8 cellular contexts compared by ENCODE assay signal in the genomic region with DNA sequence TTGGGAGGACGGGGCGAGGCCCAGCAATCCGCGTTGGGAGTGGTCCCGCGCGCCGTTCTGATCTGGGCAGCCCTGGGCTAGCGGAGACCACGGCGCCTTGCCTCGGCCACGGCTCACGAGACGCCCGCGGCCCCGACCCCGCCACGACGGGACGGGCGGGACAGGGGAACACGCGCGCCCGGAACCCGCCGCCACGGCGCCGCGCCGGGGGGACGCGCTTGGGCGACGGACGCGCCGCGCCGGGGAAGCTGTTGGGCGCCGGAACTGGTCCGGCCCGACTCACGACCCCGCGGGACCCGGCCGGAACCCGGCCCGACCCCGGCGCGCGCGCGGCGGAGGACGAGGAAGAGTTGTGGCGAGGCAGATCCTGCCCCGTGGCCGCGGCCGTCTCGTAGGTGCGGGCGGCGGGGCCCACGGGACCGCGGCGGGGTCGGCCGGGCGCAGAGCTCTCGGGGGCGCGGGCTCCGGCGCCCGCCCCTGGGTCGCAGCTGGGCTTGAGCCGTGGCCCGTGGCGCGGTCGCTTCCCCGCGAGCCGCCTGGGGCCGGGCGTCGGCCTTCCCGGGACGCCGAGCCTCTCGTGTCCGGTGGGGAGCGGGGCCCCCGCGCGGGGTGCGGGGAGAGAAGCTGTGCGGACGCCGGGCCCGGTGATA. TPM values are rescaled to one million over a fixed set of nuclear protein-coding genes. Genes with fewer than 3 reads are reported as not detected.
A peak's percentile ranks its signal among the peaks of the same experiment; 100 is the strongest.
DNase-seq lines count a peak whose midpoint lies in the region; ATAC-seq, FAIRE-seq and TF ChIP-seq lines count a peak whose summit lies in the region.

A gene (plus strand): TSS at position 251 of the 650 bp plus-strand sequence. CDS start 6,830 bp downstream, outside the sequence.

- no peaks in the 10 kb centered on the region for H3K9me3 Mint-ChIP-seq in activated naive CD8-positive, alpha-beta T cell treated with anti-CD3 and anti-CD28 coated beads, Interleukin-2, amount 10 ng/mL, durations not matched to agents 7 days and 5 days

- H3K79me2 ChIP-seq in SU-DHL-6 (ENCODE audit: insufficient read depth, low read length) (peaks cover 32% of the 10 kb centered on the region), trophoblast cell (ENCODE audit: control insufficient read depth, insufficient read depth, low read length, poor library complexity) (peaks cover 7% of the 10 kb centered on the region)

- H3K36me3 ChIP-seq in SU-DHL-6 (ENCODE audit: low read length) (0 out of 2 replicates have a peak, but pooled peaks cover 3% of the 10 kb centered on the region), trophoblast cell (ENCODE audit: control insufficient read depth in 1 of 2, insufficient read depth in 2 of 2, low read length in 2 of 2) (peaks cover 5 to 6% of the 10 kb centered on the region in 2 experiments), tibial nerve (peaks cover 0 to 14% (median 0%) of the 10 kb centered on the region in 3 donors)

- H3K27me3 ChIP-seq in SU-DHL-6 (ENCODE audit: low read length), result no peaks in the 10 kb centered on the region
- no peaks in the 10 kb centered on the region for H3K27me3 ChIP-seq in trophoblast cell (ENCODE audit: insufficient read depth, low read length)
- peaks cover 0 to 22% of the 10 kb centered on the region in 2 donors for H3K27me3 ChIP-seq in tibial nerve

- peaks cover 2% of the 10 kb centered on the region for H3K27me3 Mint-ChIP-seq in activated naive CD8-positive, alpha-beta T cell treated with anti-CD3 and anti-CD28 coated beads, Interleukin-2, amount 10 ng/mL, durations not matched to agents 7 days and 5 days

- peak; percentile 84 for FAIRE-seq in GM12892 (lab: Jason Lieb, UNC)

- peak within 1 kb of the TSS; percentile 93 for H3K18ac ChIP-seq in trophoblast cell (ENCODE audit: low read length)

- H2AFZ ChIP-seq in SU-DHL-6 (ENCODE audit: low read depth, low read length, severe bottlenecking) (no peak within 1 kb of the TSS), trophoblast cell (ENCODE audit: insufficient read depth, low read length, poor library complexity) (peak within 1 kb of the TSS; percentile 99)

- H3K9ac ChIP-seq in SU-DHL-6 (ENCODE audit: low read length) (peak within 1 kb of the TSS; percentile 98), trophoblast cell (ENCODE audit: low read length) (peak within 1 kb of the TSS; percentile 92)

- POLR2A ChIA-PET in activated naive CD8-positive, alpha-beta T cell treated with anti-CD3 and anti-CD28 coated beads, Interleukin-2, amount 10 ng/mL, durations not matched to agents 7 days and 5 days (lab: Charles Lee), result interaction anchor here (1.2 to 1.9 kb wide), 5 partner anchors 22 to 523 kb away, joined by 3 to 9 read pairs (median 6); a partner anchor contains a TSS

- peak within 1 kb of the TSS; percentile 86 for H3K4me2 ChIP-seq in SU-DHL-6 (ENCODE audit: low read depth, low read length, poor library complexity, severe bottlenecking)
- peak within 1 kb of the TSS; percentile 91 for H3K4me2 ChIP-seq in trophoblast cell (ENCODE audit: low read length)

- H4K8ac ChIP-seq in trophoblast cell (ENCODE audit: low read depth, low read length), result peak within 1 kb of the TSS; percentile 100

- TF ChIP-seq POLR2A in GM12892 (IDR thresholded peaks at IDR 0.05; ENCODE audit: low read depth, low read length) (peak; percentile 83; the same call in 1 of the 2 replicates), tibial nerve (IDR thresholded peaks at IDR 0.05) (peak in 1 of 2 donors; percentile 25)

- H3K9me3 ChIP-seq in SU-DHL-6 (ENCODE audit: insufficient read depth, low read length), result no peaks in the 10 kb centered on the region
- H3K9me3 ChIP-seq in trophoblast cell (ENCODE audit: insufficient read depth, low read depth, low read length), result no peaks in the 10 kb centered on the region
- H3K9me3 ChIP-seq in tibial nerve, result no peaks in the 10 kb centered on the region

- peak within 1 kb of the TSS; percentile 99 for H3K4me3 Mint-ChIP-seq in activated naive CD8-positive, alpha-beta T cell treated with anti-CD3 and anti-CD28 coated beads, Interleukin-2, amount 10 ng/mL, durations not matched to agents 7 days and 5 days

- peak within 1 kb of the TSS; percentile 7 for H2BK5ac ChIP-seq in trophoblast cell (ENCODE audit: low read depth, low read length, poor library complexity)

- no peaks in the 10 kb centered on the region for H4K20me1 ChIP-seq in SU-DHL-6 (ENCODE audit: low read depth, low read length)

- H3K36me3 Mint-ChIP-seq in activated naive CD8-positive, alpha-beta T cell treated with anti-CD3 and anti-CD28 coated beads, Interleukin-2, amount 10 ng/mL, durations not matched to agents 7 days and 5 days, result peaks cover 6% of the 10 kb centered on the region

- H3K4me1 Mint-ChIP-seq in activated naive CD8-positive, alpha-beta T cell treated with anti-CD3 and anti-CD28 coated beads, Interleukin-2, amount 10 ng/mL, durations not matched to agents 7 days and 5 days, result peaks cover 46% of the 10 kb centered on the region

- no peak within 1 kb of the TSS for H3K23ac ChIP-seq in trophoblast cell (ENCODE audit: low read length)

- peak within 1 kb of the TSS; percentile 38 for H2AK5ac ChIP-seq in trophoblast cell (ENCODE audit: low read length)

- TF ChIP-seq CTCF in SU-DHL-6 (IDR thresholded peaks at IDR 0.05; ENCODE audit: insufficient read depth, low read length, poor library complexity, severe bottlenecking), result no peak
- TF ChIP-seq CTCF in tibial nerve (IDR thresholded peaks at IDR 0.05), result peak in 1 of 5 experiments; percentile 19

- intact Hi-C loops in Right ventricle myocardium superior (cut with DNase I), result no loop called here

- H3K27ac Mint-ChIP-seq in activated naive CD8-positive, alpha-beta T cell treated with anti-CD3 and anti-CD28 coated beads, Interleukin-2, amount 10 ng/mL, durations not matched to agents 7 days and 5 days, result peak within 1 kb of the TSS; percentile 96

- peaks cover 45% of the 10 kb centered on the region for H3F3A ChIP-seq in SU-DHL-6 (ENCODE audit: insufficient read depth)

- peaks cover 6% of the 10 kb centered on the region for H3K79me1 ChIP-seq in trophoblast cell (ENCODE audit: low read length)

- H4K12ac ChIP-seq in trophoblast cell (ENCODE audit: low read depth, low read length), result peak within 1 kb of the TSS; percentile 97

- H2BK120ac ChIP-seq in trophoblast cell (ENCODE audit: insufficient read depth, low read length, poor library complexity), result peak within 1 kb of the TSS; percentile 91

- H3K4me1 ChIP-seq in trophoblast cell (ENCODE audit: control insufficient read depth in 1 of 2, insufficient read depth in 2 of 2, low read length in 2 of 2) (peaks cover 12 to 17% of the 10 kb centered on the region in 2 experiments), tibial nerve (peaks cover 0 to 52% (median 25%) of the 10 kb centered on the region in 4 donors)

- DNase-seq in GM12892 (ENCODE audit: insufficient read length) (peak; percentile 89), Right ventricle myocardium superior (peak; percentile 78), trophoblast cell (no peak), tibial nerve (ENCODE audit: low spot score in 2 of 2) (peak; percentile 35 to 36), cortex of kidney (lab: John Stamatoyannopoulos, UW) (no peak)
- DNase-seq in activated naive CD8-positive, alpha-beta T cell treated with anti-CD3 and anti-CD28 coated beads, Interleukin-2, amount 10 ng/mL, durations not matched to agents 7 days and 5 days, result peak; percentile 86

- H3K4me3 ChIP-seq in SU-DHL-6 (ENCODE audit: insufficient read depth, low read length, poor library complexity, severe bottlenecking) (peak within 1 kb of the TSS; percentile 77), trophoblast cell (ENCODE audit: low read depth, low read length) (peak within 1 kb of the TSS; percentile 91), tibial nerve (peak within 1 kb of the TSS; percentile 35 to 84 (median 68))

- no CpG with 5 or more reads among the region's 110 CpGs for WGBS in trophoblast cell (ENCODE audit: extremely low coverage, insufficient coverage, insufficient read length)
- 1 to 2% methylated on average over 9 to 65 of the region's 110 CpGs for WGBS in tibial nerve, 2 donors

- H2BK12ac ChIP-seq in trophoblast cell (ENCODE audit: low read length), result peak within 1 kb of the TSS; percentile 27

- H3K9me2 ChIP-seq in SU-DHL-6 (replicated peaks; ENCODE audit: insufficient read depth, low read length), result no peaks in the 10 kb centered on the region

- no peak for TF ChIP-seq EP300 in tibial nerve (IDR thresholded peaks at IDR 0.05)

- peak within 1 kb of the TSS; percentile 91 for H4K91ac ChIP-seq in trophoblast cell (ENCODE audit: low read depth, low read length)

- H3K27ac ChIP-seq in SU-DHL-6 (ENCODE audit: low read depth, low read length), result peak within 1 kb of the TSS; percentile 99
- no peak within 1 kb of the TSS for H3K27ac ChIP-seq in trophoblast cell (ENCODE audit: low read depth, low read length)
- H3K27ac ChIP-seq in tibial nerve, result peak within 1 kb of the TSS in 3 of 4 donors; percentile 78 to 83 (median 82)

- H3K4ac ChIP-seq in trophoblast cell (ENCODE audit: low read depth, low read length), result peak within 1 kb of the TSS; percentile 91

- H3K14ac ChIP-seq in trophoblast cell (ENCODE audit: low read length), result peak within 1 kb of the TSS; percentile 93

- ATAC-seq in HG03108 (IDR thresholded peaks at IDR 0.05; ENCODE audit: unreplicated experiment) (peak; percentile 39), Right ventricle myocardium superior (ENCODE audit: poor library complexity) (peak; percentile 94)
- peak; percentile 53 for ATAC-seq in activated naive CD8-positive, alpha-beta T cell treated with anti-CD3 and anti-CD28 coated beads, Interleukin-2, amount 10 ng/mL, durations not matched to agents 7 days and 5 days (ENCODE audit: low read depth)

RNA-seq across cellular contexts. Expression of the gene that starts here (rescaled TPM):
- polyA plus RNA-seq in GM12892 (2012; ENCODE audit: missing spikeins), result 17.1 TPM
- total RNA-seq in activated naive CD8-positive, alpha-beta T cell treated with anti-CD3 and anti-CD28 coated beads, Interleukin-2, amount 10 ng/mL, durations not matched to agents 7 days and 5 days, result 10 to 100 TPM; 53.0 to 53.7 TPM
- total RNA-seq in Right ventricle myocardium superior (15.5 TPM), tibial nerve (10 to 100 TPM; 29.9 to 48.0 (median 40.3) TPM)
- polyA plus RNA-seq in trophoblast cell (2013), result 8.7 and 8.8 TPM in 2 replicates

Comparison
In these comparisons a context has a peak if more than half of its experiments do, and no peak if none do; other contexts are left out.
1. DNase-seq: peak in GM12892 (single experiment), activated naive CD8-positive, alpha-beta T cell treated with anti-CD3 and anti-CD28 coated beads, Interleukin-2, amount 10 ng/mL, durations not matched to agents 7 days and 5 days (single experiment), Right ventricle myocardium superior (single experiment) and tibial nerve (2 of 2); none in trophoblast cell (0 of 2) and cortex of kidney (single experiment).
2. ATAC-seq: peak in every context shown above with its lines; median percentile 94 in Right ventricle myocardium superior; 53 in activated naive CD8-positive, alpha-beta T cell treated with anti-CD3 and anti-CD28 coated beads, Interleukin-2, amount 10 ng/mL, durations not matched to agents 7 days and 5 days; 39 in HG03108.
3. Peak in every context shown above with its lines, with median percentiles within 50 percentile points of each other: H3K4me3 ChIP-seq.